In genomic region chr4:14069871-14070270, GRCh38 we compare ENCODE assay signal across 26 cellular contexts.
"Had no signal": no experiment of that assay in that cellular context is flagged by ENCODE, and none has a peak within 500 bp of the region (broad histone marks: within the 10 kb centered on the region; RNA-seq: fewer than 3 reads in every experiment).

No MANE protein-coding gene starts in this region.

- H3K27ac Mint-ChIP-seq: activated CD8-positive, alpha-beta memory T cell treated with anti-CD3 and anti-CD28 coated beads, Interleukin-2, amount 10 ng/mL, durations not matched to agents 7 days and 5 days; activated naive CD4-positive, alpha-beta T cell treated with anti-CD3 and anti-CD28 coated beads, Interleukin-2, amount 50 U/mL, for 24 hours; activated T-cell treated with anti-CD3 and anti-CD28 coated beads, Interleukin-2, amount 50 U/mL, for 24 hours; activated T-helper 1 cell treated with anti-CD3 and anti-CD28 coated beads, Interleukin-12 subunit alpha, Interleukin-12 subunit beta, Interleukin-2, Interleukin-4 antibody, amounts not matched to agents 30 ng/mL and 10 ng/mL and 1 ng/mL, durations not matched to agents 14 hours and 24 hours and 36 hours; T-helper 17 cell; WTC11 had no signal

- H3K4me3 ChIP-seq: MG63, PC-9 had no signal

- H3K36me3 ChIP-seq: MG63 had no signal

- H3K27me3 Mint-ChIP-seq: activated CD8-positive, alpha-beta memory T cell treated with anti-CD3 and anti-CD28 coated beads, Interleukin-2, amount 10 ng/mL, durations not matched to agents 7 days and 5 days; activated naive CD4-positive, alpha-beta T cell treated with anti-CD3 and anti-CD28 coated beads, Interleukin-2, amount 50 U/mL, for 24 hours; activated T-cell treated with anti-CD3 and anti-CD28 coated beads, Interleukin-2, amount 50 U/mL, for 24 hours; central memory CD8-positive, alpha-beta T cell; T-helper 17 cell had no signal

- H3K9me3 ChIP-seq: MG63 had no signal

- ATAC-seq: activated CD8-positive, alpha-beta memory T cell treated with anti-CD3 and anti-CD28 coated beads, Interleukin-2, amount 10 ng/mL, durations not matched to agents 7 days and 5 days; T-helper 17 cell; WTC11 had no signal

- DNase-seq: activated CD4-positive, alpha-beta T cell treated with anti-CD3 and anti-CD28 coated beads for 48 hours; activated CD4-positive, alpha-beta T cell treated with anti-CD3 and anti-CD28 coated beads, Interleukin-2, amount 50 U/mL, for 48 hours; activated CD4-positive, CD25-positive, alpha-beta regulatory T cell treated with anti-CD3 and anti-CD28 coated beads, Interleukin-2, amount 50 U/mL, for 72 hours; activated CD8-positive, alpha-beta memory T cell treated with anti-CD3 and anti-CD28 coated beads, Interleukin-2, amount 10 ng/mL, durations not matched to agents 7 days and 5 days; activated effector memory CD4-positive, alpha-beta T cell treated with Interleukin-2 at 50 U/mL for 16 hours; activated naive CD4-positive, alpha-beta T cell; activated T-cell treated with anti-CD3 and anti-CD28 coated beads, Interleukin-2, amount 50 U/mL, for 24 hours; aorta; MG63; MV-4-11; NCI-H1092 treated with DMSO at 0.1 percent for 48 hours; NCI-H1417 treated with DMSO at 0.1 percent for 48 hours; NCI-H1694; NCI-H2029; NCI-H2107; NCI-H2171 treated with DMSO at 0.1 percent for 48 hours; NCI-H526; NCI-H774; PC-9; SHP77 treated with DMSO at 0.1 percent for 48 hours; T-helper 17 cell; T-helper 9 cell had no signal

- H3K36me3 Mint-ChIP-seq: activated CD8-positive, alpha-beta memory T cell treated with anti-CD3 and anti-CD28 coated beads, Interleukin-2, amount 10 ng/mL, durations not matched to agents 7 days and 5 days; activated naive CD4-positive, alpha-beta T cell treated with anti-CD3 and anti-CD28 coated beads, Interleukin-2, amount 50 U/mL, for 24 hours had no signal

- H3K27me3 ChIP-seq: MG63 had no signal

- H3K4me3 Mint-ChIP-seq: activated CD8-positive, alpha-beta memory T cell treated with anti-CD3 and anti-CD28 coated beads, Interleukin-2, amount 10 ng/mL, durations not matched to agents 7 days and 5 days; activated naive CD4-positive, alpha-beta T cell treated with anti-CD3 and anti-CD28 coated beads, Interleukin-2, amount 50 U/mL, for 24 hours; activated T-cell treated with anti-CD3 and anti-CD28 coated beads, Interleukin-2, amount 50 U/mL, for 24 hours; activated T-helper 1 cell treated with anti-CD3 and anti-CD28 coated beads, Interleukin-12 subunit alpha, Interleukin-12 subunit beta, Interleukin-2, Interleukin-4 antibody, amounts not matched to agents 30 ng/mL and 10 ng/mL and 1 ng/mL, durations not matched to agents 14 hours and 24 hours and 36 hours; central memory CD8-positive, alpha-beta T cell; T-helper 17 cell; WTC11 had no signal

- H3K4me1 Mint-ChIP-seq: activated CD8-positive, alpha-beta memory T cell treated with anti-CD3 and anti-CD28 coated beads, Interleukin-2, amount 10 ng/mL, durations not matched to agents 7 days and 5 days; activated naive CD4-positive, alpha-beta T cell treated with anti-CD3 and anti-CD28 coated beads, Interleukin-2, amount 50 U/mL, for 24 hours; central memory CD8-positive, alpha-beta T cell; T-helper 17 cell had no signal

- H2AFZ ChIP-seq: PC-9 had no signal

- H3K4me2 ChIP-seq: PC-9 had no signal

- H3K27ac ChIP-seq: PC-9 had no signal
